ENCODE assay signal across 8 cellular contexts in genomic region chr1:172531846-172532699, GRCh38.
DNase-seq lines count a peak whose midpoint lies in the region; ATAC-seq and TF ChIP-seq lines count a peak whose summit lies in the region.

No MANE protein-coding gene starts in this region.

- ATAC-seq in GM19025 (IDR thresholded peaks at IDR 0.05; ENCODE audit: low read depth, unreplicated experiment) (peak; percentile 58), HG03280 (IDR thresholded peaks at IDR 0.05; ENCODE audit: unreplicated experiment) (peak; percentile 68)

- TF ChIP-seq CTCF in AG10803 (conservative IDR thresholded peaks at IDR 0.05; ENCODE audit: low read length) (no peak), choroid plexus epithelial cell (conservative IDR thresholded peaks at IDR 0.05; ENCODE audit: low read depth, low read length) (no peak)

- peak; percentile 99 for DNase-seq in AG10803 (ENCODE audit: low read depth)
- DNase-seq in NCI-H345 (lab: John Stamatoyannopoulos, UW): peak; percentile 95
- peak; percentile 85 for DNase-seq in activated CD4-positive, CD25-positive, alpha-beta regulatory T cell treated with anti-CD3 and anti-CD28 coated beads, Interleukin-2, amount 50 U/mL, for 16 hours (ENCODE audit: low read depth, low spot score)
- peak; percentile 99 for DNase-seq in choroid plexus epithelial cell (ENCODE audit: low read depth)
- DNase-seq in kidney glomerular epithelial cell (lab: John Stamatoyannopoulos, UW): peak; percentile 99
- peak; percentile 60 to 70 for DNase-seq in stimulated activated CD4-positive, alpha-beta T cell treated with anti-CD3 and anti-CD28 coated beads, Interleukin-1b, Interleukin-23, amount 100 ng/mL, for 1 hour (ENCODE audit: low read depth in 2 of 2)

- peak overlapping the region; percentile 86 for H3K4me3 ChIP-seq in AG10803 (ENCODE audit: low read length)
- H3K4me3 ChIP-seq in choroid plexus epithelial cell (ENCODE audit: low read depth, low read length): peak overlapping the region; percentile 89

Comparison
In these comparisons a context has a peak if more than half of its experiments do, and no peak if none do; other contexts are left out.
1. Peak in every context shown above with its lines: DNase-seq, ATAC-seq and H3K4me3 ChIP-seq.